Comparison of ENCODE assay signal across 18 cellular contexts in the genomic region with DNA sequence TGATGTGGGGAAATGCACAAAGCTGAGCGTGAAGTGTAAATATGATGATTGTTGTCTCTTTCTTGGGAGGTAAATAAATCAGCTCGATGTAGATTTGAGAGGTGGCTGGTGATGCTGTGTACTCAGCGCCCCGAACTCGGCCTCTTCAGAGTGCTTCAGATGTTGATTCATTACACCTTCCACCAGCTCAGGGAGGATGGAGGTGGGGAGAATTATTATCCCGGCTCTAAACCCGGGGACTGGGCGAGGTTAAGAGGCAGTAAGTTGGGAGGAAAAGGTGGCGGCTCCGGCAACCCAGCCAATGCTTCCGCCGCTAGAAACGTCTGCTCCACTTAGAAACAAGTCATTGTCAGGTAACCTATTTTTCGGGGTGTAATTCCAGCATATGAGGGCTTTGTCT.
"Had no signal": no experiment of that assay in that cellular context is flagged by ENCODE, and none has a peak within 500 bp of the region (broad histone marks: within the 10 kb centered on the region; RNA-seq: fewer than 3 reads in every experiment).

No MANE protein-coding gene starts in this region.

- H3K4me3 Mint-ChIP-seq: activated CD4-positive, alpha-beta memory T cell treated with anti-CD3 and anti-CD28 coated beads for 36 hours; activated CD4-positive, alpha-beta T cell treated with anti-CD3 and anti-CD28 coated beads for 36 hours; activated CD8-positive, alpha-beta memory T cell treated with anti-CD3 and anti-CD28 coated beads, Interleukin-2, amount 10 ng/mL, durations not matched to agents 7 days and 5 days; activated naive CD8-positive, alpha-beta T cell treated with anti-CD3 and anti-CD28 coated beads, Interleukin-2, amount 10 ng/mL, durations not matched to agents 7 days and 5 days; activated T-helper 17 cell treated with anti-CD3 and anti-CD28 coated beads, Interleukin-2, amount 50 U/mL, for 72 hours; effector memory CD8-positive, alpha-beta T cell; mesothelial cell of epicardium; stimulated activated effector memory CD8-positive, alpha-beta T cell treated with anti-CD3 and anti-CD28 coated beads, Interleukin-12 subunit alpha, Interleukin-12 subunit beta, amount 100 ng/mL, for 72 hours; type B pancreatic cell; WTC11 had no signal

- H3K27ac Mint-ChIP-seq: activated CD4-positive, alpha-beta memory T cell treated with anti-CD3 and anti-CD28 coated beads for 36 hours; activated CD4-positive, alpha-beta T cell treated with anti-CD3 and anti-CD28 coated beads for 36 hours; activated CD8-positive, alpha-beta memory T cell treated with anti-CD3 and anti-CD28 coated beads, Interleukin-2, amount 10 ng/mL, durations not matched to agents 7 days and 5 days; activated naive CD8-positive, alpha-beta T cell treated with anti-CD3 and anti-CD28 coated beads, Interleukin-2, amount 10 ng/mL, durations not matched to agents 7 days and 5 days; activated T-helper 17 cell treated with anti-CD3 and anti-CD28 coated beads, Interleukin-2, amount 50 U/mL, for 72 hours; effector memory CD8-positive, alpha-beta T cell; mesothelial cell of epicardium; stimulated activated effector memory CD8-positive, alpha-beta T cell treated with anti-CD3 and anti-CD28 coated beads, Interleukin-12 subunit alpha, Interleukin-12 subunit beta, amount 100 ng/mL, for 72 hours; type B pancreatic cell; WTC11 had no signal

- DNase-seq: activated CD4-positive, alpha-beta memory T cell treated with anti-CD3 and anti-CD28 coated beads for 36 hours; activated CD4-positive, alpha-beta T cell treated with anti-CD3 and anti-CD28 coated beads for 36 hours; activated CD8-positive, alpha-beta memory T cell treated with anti-CD3 and anti-CD28 coated beads, Interleukin-2, amount 10 ng/mL, durations not matched to agents 7 days and 5 days; activated naive CD4-positive, alpha-beta T cell; activated naive CD8-positive, alpha-beta T cell treated with anti-CD3 and anti-CD28 coated beads, Interleukin-2, amount 10 ng/mL, durations not matched to agents 7 days and 5 days; body of pancreas; effector memory CD8-positive, alpha-beta T cell; esophagus squamous epithelium; left cardiac atrium; occipital lobe; sigmoid colon; stimulated activated CD4-positive, alpha-beta T cell treated with anti-CD3 and anti-CD28 coated beads, Interleukin-4, amount 100 ng/mL, for 24 hours; stomach had no signal

- H3K9me3 Mint-ChIP-seq: activated CD4-positive, alpha-beta memory T cell treated with anti-CD3 and anti-CD28 coated beads for 36 hours; activated naive CD8-positive, alpha-beta T cell treated with anti-CD3 and anti-CD28 coated beads, Interleukin-2, amount 10 ng/mL, durations not matched to agents 7 days and 5 days; activated T-helper 17 cell treated with anti-CD3 and anti-CD28 coated beads, Interleukin-2, amount 50 U/mL, for 72 hours; effector memory CD8-positive, alpha-beta T cell; mesothelial cell of epicardium; stimulated activated effector memory CD8-positive, alpha-beta T cell treated with anti-CD3 and anti-CD28 coated beads, Interleukin-12 subunit alpha, Interleukin-12 subunit beta, amount 100 ng/mL, for 72 hours; type B pancreatic cell; WTC11 had no signal

- H3K36me3 Mint-ChIP-seq: activated CD4-positive, alpha-beta memory T cell treated with anti-CD3 and anti-CD28 coated beads for 36 hours; activated CD8-positive, alpha-beta memory T cell treated with anti-CD3 and anti-CD28 coated beads, Interleukin-2, amount 10 ng/mL, durations not matched to agents 7 days and 5 days; activated naive CD8-positive, alpha-beta T cell treated with anti-CD3 and anti-CD28 coated beads, Interleukin-2, amount 10 ng/mL, durations not matched to agents 7 days and 5 days; mesothelial cell of epicardium; stimulated activated effector memory CD8-positive, alpha-beta T cell treated with anti-CD3 and anti-CD28 coated beads, Interleukin-12 subunit alpha, Interleukin-12 subunit beta, amount 100 ng/mL, for 72 hours; type B pancreatic cell; WTC11 had no signal

- H3K4me1 Mint-ChIP-seq: activated CD4-positive, alpha-beta T cell treated with anti-CD3 and anti-CD28 coated beads for 36 hours; activated CD8-positive, alpha-beta memory T cell treated with anti-CD3 and anti-CD28 coated beads, Interleukin-2, amount 10 ng/mL, durations not matched to agents 7 days and 5 days; activated naive CD8-positive, alpha-beta T cell treated with anti-CD3 and anti-CD28 coated beads, Interleukin-2, amount 10 ng/mL, durations not matched to agents 7 days and 5 days; activated T-helper 17 cell treated with anti-CD3 and anti-CD28 coated beads, Interleukin-2, amount 50 U/mL, for 72 hours; mesothelial cell of epicardium; stimulated activated effector memory CD8-positive, alpha-beta T cell treated with anti-CD3 and anti-CD28 coated beads, Interleukin-12 subunit alpha, Interleukin-12 subunit beta, amount 100 ng/mL, for 72 hours had no signal
